ENCODE assay signal across 11 cellular contexts in the genomic region with DNA sequence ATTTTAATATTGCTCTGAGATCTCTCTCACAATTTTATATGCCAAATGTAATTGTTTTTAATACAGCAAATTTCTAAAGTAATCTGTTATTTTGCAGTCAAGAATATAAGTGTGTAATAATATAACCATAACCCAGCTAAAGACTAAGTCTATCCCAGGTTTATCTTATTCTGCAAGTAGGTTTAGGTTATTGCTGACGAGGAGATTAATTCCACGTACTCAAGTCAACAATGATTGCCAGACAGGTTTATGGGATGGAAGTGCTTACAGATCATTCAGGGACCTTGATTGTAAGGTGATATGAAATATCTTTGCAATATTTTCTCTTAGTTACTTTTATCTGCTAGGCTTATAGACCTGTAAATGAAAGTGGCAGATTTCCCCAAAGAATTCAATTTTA.
"Had no signal": no experiment of that assay in that cellular context is flagged by ENCODE, and none has a peak within 500 bp of the region (broad histone marks: within the 10 kb centered on the region; RNA-seq: fewer than 3 reads in every experiment).

No MANE protein-coding gene starts in this region.

- H3K9me3 ChIP-seq: HAP-1 had no signal

- H3K4me2 ChIP-seq: GM23338 had no signal

- H3K4me1 Mint-ChIP-seq: GM23338 had no signal

- H3K9ac ChIP-seq: GM23248 had no signal

- DNase-seq: GM23248, GOT3, H7, H9, HCEC 1CT, HFFc6 had no signal

- ATAC-seq: GM23338, HCT116 had no signal

- H3K4me3 Mint-ChIP-seq: GM23338, H9, HFFc6 had no signal

- H3K27ac ChIP-seq: GM23248 had no signal

- H3K27ac Mint-ChIP-seq: GM23338, H9, HFFc6 had no signal

- H3K4me1 ChIP-seq: HAP-1 had no signal

- FAIRE-seq: H1, H54 had no signal

- H3K4me3 ChIP-seq: GM23248, GM23338, HAP-1 had no signal

- H3K36me3 ChIP-seq: HAP-1 had no signal

- H2AFZ ChIP-seq: GM23248, GM23338 had no signal
